In the genomic region with DNA sequence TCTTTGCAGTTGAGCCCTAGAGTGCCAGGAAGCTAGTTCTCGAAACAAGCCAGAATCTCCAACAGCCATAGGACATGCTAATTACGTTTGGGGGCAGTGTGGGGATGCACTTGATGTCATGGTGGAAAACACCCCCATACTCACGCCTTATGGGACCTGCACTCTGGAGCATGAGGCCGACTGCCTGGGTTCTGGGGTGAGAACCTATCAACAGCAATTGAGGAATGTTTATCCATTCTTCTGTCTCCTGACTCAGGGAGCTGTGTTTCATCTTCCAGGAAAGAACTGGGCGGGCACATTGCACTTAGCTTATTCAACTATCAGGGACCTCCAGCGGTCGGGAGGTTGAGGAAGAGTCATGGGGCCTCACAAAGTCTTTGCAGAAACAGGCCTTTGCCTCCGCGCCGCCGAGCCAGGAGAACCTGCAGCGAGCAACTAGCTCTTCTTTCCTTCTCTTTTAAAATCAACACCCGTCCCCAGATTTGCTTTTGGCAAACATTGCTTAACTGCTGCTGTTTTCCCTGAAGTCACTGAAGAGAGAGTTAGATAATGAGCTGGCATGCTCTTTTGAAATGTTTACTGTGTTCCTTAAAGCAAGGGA, we compare ENCODE assay signal across 1 cellular context.
TF ChIP-seq lines count a peak whose summit lies in the region.

No MANE protein-coding gene starts in this region.

TF ChIP-seq in HepG2, 621 proteins besides CTCF, POLR2A, EP300 and RAD21 (continued from another document and continues in another):
- TF ChIP-seq, protein P1, sequence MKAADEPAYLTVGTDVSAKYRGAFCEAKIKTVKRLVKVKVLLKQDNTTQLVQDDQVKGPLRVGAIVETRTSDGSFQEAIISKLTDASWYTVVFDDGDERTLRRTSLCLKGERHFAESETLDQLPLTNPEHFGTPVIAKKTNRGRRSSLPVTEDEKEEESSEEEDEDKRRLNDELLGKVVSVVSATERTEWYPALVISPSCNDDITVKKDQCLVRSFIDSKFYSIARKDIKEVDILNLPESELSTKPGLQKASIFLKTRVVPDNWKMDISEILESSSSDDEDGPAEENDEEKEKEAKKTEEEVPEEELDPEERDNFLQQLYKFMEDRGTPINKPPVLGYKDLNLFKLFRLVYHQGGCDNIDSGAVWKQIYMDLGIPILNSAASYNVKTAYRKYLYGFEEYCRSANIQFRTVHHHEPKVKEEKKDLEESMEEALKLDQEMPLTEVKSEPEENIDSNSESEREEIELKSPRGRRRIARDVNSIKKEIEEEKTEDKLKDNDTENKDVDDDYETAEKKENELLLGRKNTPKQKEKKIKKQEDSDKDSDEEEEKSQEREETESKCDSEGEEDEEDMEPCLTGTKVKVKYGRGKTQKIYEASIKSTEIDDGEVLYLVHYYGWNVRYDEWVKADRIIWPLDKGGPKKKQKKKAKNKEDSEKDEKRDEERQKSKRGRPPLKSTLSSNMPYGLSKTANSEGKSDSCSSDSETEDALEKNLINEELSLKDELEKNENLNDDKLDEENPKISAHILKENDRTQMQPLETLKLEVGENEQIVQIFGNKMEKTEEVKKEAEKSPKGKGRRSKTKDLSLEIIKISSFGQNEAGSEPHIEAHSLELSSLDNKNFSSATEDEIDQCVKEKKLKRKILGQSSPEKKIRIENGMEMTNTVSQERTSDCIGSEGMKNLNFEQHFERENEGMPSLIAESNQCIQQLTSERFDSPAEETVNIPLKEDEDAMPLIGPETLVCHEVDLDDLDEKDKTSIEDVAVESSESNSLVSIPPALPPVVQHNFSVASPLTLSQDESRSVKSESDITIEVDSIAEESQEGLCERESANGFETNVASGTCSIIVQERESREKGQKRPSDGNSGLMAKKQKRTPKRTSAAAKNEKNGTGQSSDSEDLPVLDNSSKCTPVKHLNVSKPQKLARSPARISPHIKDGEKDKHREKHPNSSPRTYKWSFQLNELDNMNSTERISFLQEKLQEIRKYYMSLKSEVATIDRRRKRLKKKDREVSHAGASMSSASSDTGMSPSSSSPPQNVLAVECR (CRISPR knock-in tag; IDR thresholded peaks at IDR 0.05; ENCODE audit: borderline replicate concordance): peak; percentile 4; the same call in 1 of the 2 replicates
- TF ChIP-seq, protein P2, sequence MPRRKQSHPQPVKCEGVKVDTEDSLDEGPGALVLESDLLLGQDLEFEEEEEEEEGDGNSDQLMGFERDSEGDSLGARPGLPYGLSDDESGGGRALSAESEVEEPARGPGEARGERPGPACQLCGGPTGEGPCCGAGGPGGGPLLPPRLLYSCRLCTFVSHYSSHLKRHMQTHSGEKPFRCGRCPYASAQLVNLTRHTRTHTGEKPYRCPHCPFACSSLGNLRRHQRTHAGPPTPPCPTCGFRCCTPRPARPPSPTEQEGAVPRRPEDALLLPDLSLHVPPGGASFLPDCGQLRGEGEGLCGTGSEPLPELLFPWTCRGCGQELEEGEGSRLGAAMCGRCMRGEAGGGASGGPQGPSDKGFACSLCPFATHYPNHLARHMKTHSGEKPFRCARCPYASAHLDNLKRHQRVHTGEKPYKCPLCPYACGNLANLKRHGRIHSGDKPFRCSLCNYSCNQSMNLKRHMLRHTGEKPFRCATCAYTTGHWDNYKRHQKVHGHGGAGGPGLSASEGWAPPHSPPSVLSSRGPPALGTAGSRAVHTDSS (CRISPR knock-in tag; conservative IDR thresholded peaks at IDR 0.05): no peak
- TF ChIP-seq, protein P3, sequence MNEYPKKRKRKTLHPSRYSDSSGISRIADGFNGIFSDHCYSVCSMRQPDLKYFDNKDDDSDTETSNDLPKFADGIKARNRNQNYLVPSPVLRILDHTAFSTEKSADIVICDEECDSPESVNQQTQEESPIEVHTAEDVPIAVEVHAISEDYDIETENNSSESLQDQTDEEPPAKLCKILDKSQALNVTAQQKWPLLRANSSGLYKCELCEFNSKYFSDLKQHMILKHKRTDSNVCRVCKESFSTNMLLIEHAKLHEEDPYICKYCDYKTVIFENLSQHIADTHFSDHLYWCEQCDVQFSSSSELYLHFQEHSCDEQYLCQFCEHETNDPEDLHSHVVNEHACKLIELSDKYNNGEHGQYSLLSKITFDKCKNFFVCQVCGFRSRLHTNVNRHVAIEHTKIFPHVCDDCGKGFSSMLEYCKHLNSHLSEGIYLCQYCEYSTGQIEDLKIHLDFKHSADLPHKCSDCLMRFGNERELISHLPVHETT (CRISPR knock-in tag; conservative IDR thresholded peaks at IDR 0.05): no peak
- TF ChIP-seq MTF2 (CRISPR knock-in tag; IDR thresholded peaks at IDR 0.05; ENCODE audit: borderline replicate concordance) (no peak), ZFP36L1 (CRISPR knock-in tag; IDR thresholded peaks at IDR 0.05) (no peak; the same call in 1 of the 2 replicates), RXRB (CRISPR knock-in tag; IDR thresholded peaks at IDR 0.05; ENCODE audit: borderline replicate concordance) (peak; percentile 81), MIXL1 (CRISPR knock-in tag; IDR thresholded peaks at IDR 0.05) (peak; percentile 89; the same call in 1 of the 2 replicates), CENPX (CRISPR knock-in tag; IDR thresholded peaks at IDR 0.05) (no peak), ZNF546 (CRISPR knock-in tag; conservative IDR thresholded peaks at IDR 0.05) (no peak), SP140L (CRISPR knock-in tag; IDR thresholded peaks at IDR 0.05; ENCODE audit: borderline replicate concordance) (no peak), IKZF1 (IDR thresholded peaks at IDR 0.05) (no peak), RBM22 (optimal IDR thresholded peaks at IDR 0.05; ENCODE audit: low read length) (no peak), ZNF850 (CRISPR knock-in tag; conservative IDR thresholded peaks at IDR 0.05) (no peak), KDM5A (IDR thresholded peaks at IDR 0.05; ENCODE audit: borderline replicate concordance, low read length) (no peak), ZNF614 (CRISPR knock-in tag; IDR thresholded peaks at IDR 0.05; ENCODE audit: borderline replicate concordance) (no peak), ZNF350 (CRISPR knock-in tag; IDR thresholded peaks at IDR 0.05; ENCODE audit: borderline replicate concordance, low read depth) (0 out of 2 replicates have a peak, but pooled peaks have one; percentile 21), ZNF333 (CRISPR knock-in tag; IDR thresholded peaks at IDR 0.05; ENCODE audit: borderline replicate concordance) (no peak), ZNF17 (CRISPR knock-in tag; IDR thresholded peaks at IDR 0.05) (no peak), GTF2F1 (IDR thresholded peaks at IDR 0.05; ENCODE audit: low read length) (no peak), ZNF782 (CRISPR knock-in tag; IDR thresholded peaks at IDR 0.05; ENCODE audit: borderline replicate concordance) (peak; percentile 58; the same call in 1 of the 2 replicates), HMG20A (CRISPR knock-in tag; IDR thresholded peaks at IDR 0.05; ENCODE audit: borderline replicate concordance) (peak; percentile 92), ZNF670 (CRISPR knock-in tag; IDR thresholded peaks at IDR 0.05; ENCODE audit: borderline replicate concordance) (no peak), MXD4 (CRISPR knock-in tag; IDR thresholded peaks at IDR 0.05) (no peak), ZNF589 (CRISPR knock-in tag; conservative IDR thresholded peaks at IDR 0.05) (no peak), KDM5B (CRISPR knock-in tag; IDR thresholded peaks at IDR 0.05; ENCODE audit: borderline replicate concordance) (0 out of 2 replicates have a peak, but pooled peaks have one; percentile 35), AHR (CRISPR knock-in tag; IDR thresholded peaks at IDR 0.05) (no peak), RXRA (CRISPR knock-in tag; IDR thresholded peaks at IDR 0.05) (no peak), ZMYM4 (CRISPR knock-in tag; IDR thresholded peaks at IDR 0.05) (no peak), TBL1XR1 (IDR thresholded peaks at IDR 0.05; ENCODE audit: borderline replicate concordance, low read length, partially characterized antibody) (no peak), WIZ (CRISPR knock-in tag; IDR thresholded peaks at IDR 0.05) (no peak), ZNF331 (CRISPR knock-in tag; IDR thresholded peaks at IDR 0.05) (peak; percentile 18; the same call in 1 of the 2 replicates), ZNF432 (CRISPR knock-in tag; IDR thresholded peaks at IDR 0.05; ENCODE audit: borderline replicate concordance) (no peak), ELF3 (CRISPR knock-in tag; IDR thresholded peaks at IDR 0.05) (peak; percentile 83), MBNL3 (CRISPR knock-in tag; conservative IDR thresholded peaks at IDR 0.05) (no peak), MAFK (conservative IDR thresholded peaks at IDR 0.05 in 1 of 2, IDR thresholded peaks at IDR 0.05 in 1 of 2; ENCODE audit: low read length in 2 of 2) (no peak), PHF5A (CRISPR knock-in tag; IDR thresholded peaks at IDR 0.05; ENCODE audit: low read depth, unreplicated experiment) (no peak), ZNF7 (CRISPR knock-in tag; IDR thresholded peaks at IDR 0.05) (no peak), SNRNP70 (IDR thresholded peaks at IDR 0.05; ENCODE audit: low read depth, low read length) (no peak), ZKSCAN8 (CRISPR knock-in tag; IDR thresholded peaks at IDR 0.05; ENCODE audit: borderline replicate concordance) (peak; percentile 72), NONO (IDR thresholded peaks at IDR 0.05) (no peak), NONO (CRISPR knock-in tag; conservative IDR thresholded peaks at IDR 0.05) (peak; percentile 33; the same call in 1 of the 2 replicates), RFXANK (CRISPR knock-in tag; IDR thresholded peaks at IDR 0.05) (no peak), ATRX (CRISPR knock-in tag; IDR thresholded peaks at IDR 0.05; ENCODE audit: borderline replicate concordance) (no peak), TP53 (CRISPR knock-in tag; conservative IDR thresholded peaks at IDR 0.05) (no peak)
- TF ChIP-seq, protein P4, sequence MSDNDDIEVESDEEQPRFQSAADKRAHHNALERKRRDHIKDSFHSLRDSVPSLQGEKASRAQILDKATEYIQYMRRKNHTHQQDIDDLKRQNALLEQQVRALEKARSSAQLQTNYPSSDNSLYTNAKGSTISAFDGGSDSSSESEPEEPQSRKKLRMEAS (IDR thresholded peaks at IDR 0.05): peak; percentile 34; the same call in 1 of the 2 replicates
- TF ChIP-seq, protein P5, sequence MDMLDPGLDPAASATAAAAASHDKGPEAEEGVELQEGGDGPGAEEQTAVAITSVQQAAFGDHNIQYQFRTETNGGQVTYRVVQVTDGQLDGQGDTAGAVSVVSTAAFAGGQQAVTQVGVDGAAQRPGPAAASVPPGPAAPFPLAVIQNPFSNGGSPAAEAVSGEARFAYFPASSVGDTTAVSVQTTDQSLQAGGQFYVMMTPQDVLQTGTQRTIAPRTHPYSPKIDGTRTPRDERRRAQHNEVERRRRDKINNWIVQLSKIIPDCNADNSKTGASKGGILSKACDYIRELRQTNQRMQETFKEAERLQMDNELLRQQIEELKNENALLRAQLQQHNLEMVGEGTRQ (IDR thresholded peaks at IDR 0.05; ENCODE audit: low read depth, low read length): no peak
- TF ChIP-seq, protein P5 (CRISPR knock-in tag; IDR thresholded peaks at IDR 0.05; ENCODE audit: borderline replicate concordance): no peak
- TF ChIP-seq, protein P6, sequence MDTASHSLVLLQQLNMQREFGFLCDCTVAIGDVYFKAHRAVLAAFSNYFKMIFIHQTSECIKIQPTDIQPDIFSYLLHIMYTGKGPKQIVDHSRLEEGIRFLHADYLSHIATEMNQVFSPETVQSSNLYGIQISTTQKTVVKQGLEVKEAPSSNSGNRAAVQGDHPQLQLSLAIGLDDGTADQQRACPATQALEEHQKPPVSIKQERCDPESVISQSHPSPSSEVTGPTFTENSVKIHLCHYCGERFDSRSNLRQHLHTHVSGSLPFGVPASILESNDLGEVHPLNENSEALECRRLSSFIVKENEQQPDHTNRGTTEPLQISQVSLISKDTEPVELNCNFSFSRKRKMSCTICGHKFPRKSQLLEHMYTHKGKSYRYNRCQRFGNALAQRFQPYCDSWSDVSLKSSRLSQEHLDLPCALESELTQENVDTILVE (CRISPR knock-in tag; IDR thresholded peaks at IDR 0.05): no peak
- TF ChIP-seq, protein P7, sequence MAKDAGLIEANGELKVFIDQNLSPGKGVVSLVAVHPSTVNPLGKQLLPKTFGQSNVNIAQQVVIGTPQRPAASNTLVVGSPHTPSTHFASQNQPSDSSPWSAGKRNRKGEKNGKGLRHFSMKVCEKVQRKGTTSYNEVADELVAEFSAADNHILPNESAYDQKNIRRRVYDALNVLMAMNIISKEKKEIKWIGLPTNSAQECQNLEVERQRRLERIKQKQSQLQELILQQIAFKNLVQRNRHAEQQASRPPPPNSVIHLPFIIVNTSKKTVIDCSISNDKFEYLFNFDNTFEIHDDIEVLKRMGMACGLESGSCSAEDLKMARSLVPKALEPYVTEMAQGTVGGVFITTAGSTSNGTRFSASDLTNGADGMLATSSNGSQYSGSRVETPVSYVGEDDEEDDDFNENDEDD (CRISPR knock-in tag; IDR thresholded peaks at IDR 0.05; ENCODE audit: borderline replicate concordance): peak; percentile 11; the same call in 1 of the 2 replicates
- TF ChIP-seq, protein P8, sequence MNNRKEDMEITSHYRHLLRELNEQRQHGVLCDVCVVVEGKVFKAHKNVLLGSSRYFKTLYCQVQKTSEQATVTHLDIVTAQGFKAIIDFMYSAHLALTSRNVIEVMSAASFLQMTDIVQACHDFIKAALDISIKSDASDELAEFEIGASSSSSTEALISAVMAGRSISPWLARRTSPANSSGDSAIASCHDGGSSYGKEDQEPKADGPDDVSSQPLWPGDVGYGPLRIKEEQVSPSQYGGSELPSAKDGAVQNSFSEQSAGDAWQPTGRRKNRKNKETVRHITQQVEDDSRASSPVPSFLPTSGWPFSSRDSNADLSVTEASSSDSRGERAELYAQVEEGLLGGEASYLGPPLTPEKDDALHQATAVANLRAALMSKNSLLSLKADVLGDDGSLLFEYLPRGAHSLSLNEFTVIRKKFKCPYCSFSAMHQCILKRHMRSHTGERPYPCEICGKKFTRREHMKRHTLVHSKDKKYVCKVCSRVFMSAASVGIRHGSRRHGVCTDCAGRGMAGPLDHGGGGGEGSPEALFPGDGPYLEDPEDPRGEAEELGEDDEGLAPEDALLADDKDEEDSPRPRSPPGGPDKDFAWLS (CRISPR knock-in tag; IDR thresholded peaks at IDR 0.05; ENCODE audit: borderline replicate concordance): no peak
